In the genomic region with DNA sequence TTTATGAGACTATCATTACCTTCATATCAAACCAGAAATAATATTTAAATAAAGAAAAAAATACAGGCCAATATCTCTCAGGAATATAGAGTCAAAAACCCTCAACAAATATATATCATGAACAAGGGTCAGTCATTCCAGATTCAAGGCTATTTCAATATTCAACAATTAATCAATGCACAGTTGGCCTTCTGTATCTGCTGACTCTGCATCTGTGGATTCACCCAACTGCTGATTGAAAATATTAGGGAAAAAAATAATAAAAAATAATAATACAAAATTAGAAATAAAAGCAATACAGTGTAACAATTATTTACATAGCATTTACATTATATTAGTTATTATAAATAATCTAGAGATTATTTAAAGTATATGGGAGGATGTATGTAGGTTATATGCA, we compare ENCODE assay signal across 3 cellular contexts.
TF ChIP-seq lines count a peak whose summit lies in the region.

No MANE protein-coding gene starts in this region.

TF ChIP-seq in HepG2, 621 proteins besides CTCF, POLR2A, EP300 and RAD21:
- TF ChIP-seq DPF2 (CRISPR knock-in tag; IDR thresholded peaks at IDR 0.05; ENCODE audit: borderline replicate concordance, low read depth) (no peak), MAFF (IDR thresholded peaks at IDR 0.05; ENCODE audit: low read depth, low read length) (peak; percentile 54), STAT6 (CRISPR knock-in tag; IDR thresholded peaks at IDR 0.05; ENCODE audit: borderline replicate concordance) (no peak), ZFY (CRISPR knock-in tag; IDR thresholded peaks at IDR 0.05) (no peak), NFYB (CRISPR knock-in tag; IDR thresholded peaks at IDR 0.05) (no peak), MAFK (conservative IDR thresholded peaks at IDR 0.05 in 1 of 2, IDR thresholded peaks at IDR 0.05 in 1 of 2; ENCODE audit: low read length in 2 of 2) (peak; percentile 20 to 72; a peak in 2 of 4 replicates)

TF ChIP-seq in IMR-90, 13 proteins besides CTCF, POLR2A, EP300 and RAD21:
- TF ChIP-seq CEBPB (IDR thresholded peaks at IDR 0.05; ENCODE audit: low read depth, low read length): no peak
- TF ChIP-seq MAFK (IDR thresholded peaks at IDR 0.05; ENCODE audit: low read depth, low read length): peak; percentile 60

TF ChIP-seq in GM23338, 12 proteins besides CTCF, POLR2A, EP300 and RAD21:
- TF ChIP-seq EZH2 (IDR thresholded peaks at IDR 0.05; ENCODE audit: low read depth, unreplicated experiment) (no peak), ZNF331 (CRISPR knock-in tag; IDR thresholded peaks at IDR 0.05; ENCODE audit: low read depth) (no peak), POLR2AphosphoS5 (IDR thresholded peaks at IDR 0.05; ENCODE audit: low read depth) (no peak), JUNB (IDR thresholded peaks at IDR 0.05; ENCODE audit: unreplicated experiment) (no peak), STAT1 (IDR thresholded peaks at IDR 0.05; ENCODE audit: unreplicated experiment) (no peak), NANOG (IDR thresholded peaks at IDR 0.05; ENCODE audit: borderline replicate concordance) (no peak), EZH2phosphoT487 (IDR thresholded peaks at IDR 0.05; ENCODE audit: unreplicated experiment) (no peak), ETS1 (IDR thresholded peaks at IDR 0.05) (no peak)
- TF ChIP-seq, protein P1, sequence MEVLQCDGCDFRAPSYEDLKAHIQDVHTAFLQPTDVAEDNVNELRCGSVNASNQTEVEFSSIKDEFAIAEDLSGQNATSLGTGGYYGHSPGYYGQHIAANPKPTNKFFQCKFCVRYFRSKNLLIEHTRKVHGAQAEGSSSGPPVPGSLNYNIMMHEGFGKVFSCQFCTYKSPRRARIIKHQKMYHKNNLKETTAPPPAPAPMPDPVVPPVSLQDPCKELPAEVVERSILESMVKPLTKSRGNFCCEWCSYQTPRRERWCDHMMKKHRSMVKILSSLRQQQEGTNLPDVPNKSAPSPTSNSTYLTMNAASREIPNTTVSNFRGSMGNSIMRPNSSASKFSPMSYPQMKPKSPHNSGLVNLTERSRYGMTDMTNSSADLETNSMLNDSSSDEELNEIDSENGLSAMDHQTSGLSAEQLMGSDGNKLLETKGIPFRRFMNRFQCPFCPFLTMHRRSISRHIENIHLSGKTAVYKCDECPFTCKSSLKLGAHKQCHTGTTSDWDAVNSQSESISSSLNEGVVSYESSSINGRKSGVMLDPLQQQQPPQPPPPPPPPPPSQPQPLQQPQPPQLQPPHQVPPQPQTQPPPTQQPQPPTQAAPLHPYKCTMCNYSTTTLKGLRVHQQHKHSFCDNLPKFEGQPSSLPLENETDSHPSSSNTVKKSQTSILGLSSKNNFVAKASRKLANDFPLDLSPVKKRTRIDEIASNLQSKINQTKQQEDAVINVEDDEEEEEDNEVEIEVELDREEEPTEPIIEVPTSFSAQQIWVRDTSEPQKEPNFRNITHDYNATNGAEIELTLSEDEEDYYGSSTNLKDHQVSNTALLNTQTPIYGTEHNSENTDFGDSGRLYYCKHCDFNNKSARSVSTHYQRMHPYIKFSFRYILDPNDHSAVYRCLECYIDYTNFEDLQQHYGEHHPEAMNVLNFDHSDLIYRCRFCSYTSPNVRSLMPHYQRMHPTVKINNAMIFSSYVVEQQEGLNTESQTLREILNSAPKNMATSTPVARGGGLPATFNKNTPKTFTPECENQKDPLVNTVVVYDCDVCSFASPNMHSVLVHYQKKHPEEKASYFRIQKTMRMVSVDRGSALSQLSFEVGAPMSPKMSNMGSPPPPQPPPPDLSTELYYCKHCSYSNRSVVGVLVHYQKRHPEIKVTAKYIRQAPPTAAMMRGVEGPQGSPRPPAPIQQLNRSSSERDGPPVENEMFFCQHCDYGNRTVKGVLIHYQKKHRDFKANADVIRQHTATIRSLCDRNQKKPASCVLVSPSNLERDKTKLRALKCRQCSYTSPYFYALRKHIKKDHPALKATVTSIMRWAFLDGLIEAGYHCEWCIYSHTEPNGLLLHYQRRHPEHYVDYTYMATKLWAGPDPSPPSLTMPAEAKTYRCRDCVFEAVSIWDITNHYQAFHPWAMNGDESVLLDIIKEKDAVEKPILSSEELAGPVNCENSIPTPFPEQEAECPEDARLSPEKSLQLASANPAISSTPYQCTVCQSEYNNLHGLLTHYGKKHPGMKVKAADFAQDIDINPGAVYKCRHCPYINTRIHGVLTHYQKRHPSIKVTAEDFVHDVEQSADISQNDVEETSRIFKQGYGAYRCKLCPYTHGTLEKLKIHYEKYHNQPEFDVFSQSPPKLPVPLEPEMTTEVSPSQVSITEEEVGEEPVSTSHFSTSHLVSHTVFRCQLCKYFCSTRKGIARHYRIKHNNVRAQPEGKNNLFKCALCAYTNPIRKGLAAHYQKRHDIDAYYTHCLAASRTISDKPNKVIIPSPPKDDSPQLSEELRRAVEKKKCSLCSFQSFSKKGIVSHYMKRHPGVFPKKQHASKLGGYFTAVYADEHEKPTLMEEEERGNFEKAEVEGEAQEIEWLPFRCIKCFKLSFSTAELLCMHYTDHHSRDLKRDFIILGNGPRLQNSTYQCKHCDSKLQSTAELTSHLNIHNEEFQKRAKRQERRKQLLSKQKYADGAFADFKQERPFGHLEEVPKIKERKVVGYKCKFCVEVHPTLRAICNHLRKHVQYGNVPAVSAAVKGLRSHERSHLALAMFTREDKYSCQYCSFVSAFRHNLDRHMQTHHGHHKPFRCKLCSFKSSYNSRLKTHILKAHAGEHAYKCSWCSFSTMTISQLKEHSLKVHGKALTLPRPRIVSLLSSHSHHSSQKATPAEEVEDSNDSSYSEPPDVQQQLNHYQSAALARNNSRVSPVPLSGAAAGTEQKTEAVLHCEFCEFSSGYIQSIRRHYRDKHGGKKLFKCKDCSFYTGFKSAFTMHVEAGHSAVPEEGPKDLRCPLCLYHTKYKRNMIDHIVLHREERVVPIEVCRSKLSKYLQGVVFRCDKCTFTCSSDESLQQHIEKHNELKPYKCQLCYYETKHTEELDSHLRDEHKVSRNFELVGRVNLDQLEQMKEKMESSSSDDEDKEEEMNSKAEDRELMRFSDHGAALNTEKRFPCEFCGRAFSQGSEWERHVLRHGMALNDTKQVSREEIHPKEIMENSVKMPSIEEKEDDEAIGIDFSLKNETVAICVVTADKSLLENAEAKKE (CRISPR knock-in tag; IDR thresholded peaks at IDR 0.05): no peak
- TF ChIP-seq, protein P2, sequence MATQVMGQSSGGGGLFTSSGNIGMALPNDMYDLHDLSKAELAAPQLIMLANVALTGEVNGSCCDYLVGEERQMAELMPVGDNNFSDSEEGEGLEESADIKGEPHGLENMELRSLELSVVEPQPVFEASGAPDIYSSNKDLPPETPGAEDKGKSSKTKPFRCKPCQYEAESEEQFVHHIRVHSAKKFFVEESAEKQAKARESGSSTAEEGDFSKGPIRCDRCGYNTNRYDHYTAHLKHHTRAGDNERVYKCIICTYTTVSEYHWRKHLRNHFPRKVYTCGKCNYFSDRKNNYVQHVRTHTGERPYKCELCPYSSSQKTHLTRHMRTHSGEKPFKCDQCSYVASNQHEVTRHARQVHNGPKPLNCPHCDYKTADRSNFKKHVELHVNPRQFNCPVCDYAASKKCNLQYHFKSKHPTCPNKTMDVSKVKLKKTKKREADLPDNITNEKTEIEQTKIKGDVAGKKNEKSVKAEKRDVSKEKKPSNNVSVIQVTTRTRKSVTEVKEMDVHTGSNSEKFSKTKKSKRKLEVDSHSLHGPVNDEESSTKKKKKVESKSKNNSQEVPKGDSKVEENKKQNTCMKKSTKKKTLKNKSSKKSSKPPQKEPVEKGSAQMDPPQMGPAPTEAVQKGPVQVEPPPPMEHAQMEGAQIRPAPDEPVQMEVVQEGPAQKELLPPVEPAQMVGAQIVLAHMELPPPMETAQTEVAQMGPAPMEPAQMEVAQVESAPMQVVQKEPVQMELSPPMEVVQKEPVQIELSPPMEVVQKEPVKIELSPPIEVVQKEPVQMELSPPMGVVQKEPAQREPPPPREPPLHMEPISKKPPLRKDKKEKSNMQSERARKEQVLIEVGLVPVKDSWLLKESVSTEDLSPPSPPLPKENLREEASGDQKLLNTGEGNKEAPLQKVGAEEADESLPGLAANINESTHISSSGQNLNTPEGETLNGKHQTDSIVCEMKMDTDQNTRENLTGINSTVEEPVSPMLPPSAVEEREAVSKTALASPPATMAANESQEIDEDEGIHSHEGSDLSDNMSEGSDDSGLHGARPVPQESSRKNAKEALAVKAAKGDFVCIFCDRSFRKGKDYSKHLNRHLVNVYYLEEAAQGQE (IDR thresholded peaks at IDR 0.05; ENCODE audit: unreplicated experiment): no peak
